Comparison of ENCODE assay signal across 14 cellular contexts in the genomic region with DNA sequence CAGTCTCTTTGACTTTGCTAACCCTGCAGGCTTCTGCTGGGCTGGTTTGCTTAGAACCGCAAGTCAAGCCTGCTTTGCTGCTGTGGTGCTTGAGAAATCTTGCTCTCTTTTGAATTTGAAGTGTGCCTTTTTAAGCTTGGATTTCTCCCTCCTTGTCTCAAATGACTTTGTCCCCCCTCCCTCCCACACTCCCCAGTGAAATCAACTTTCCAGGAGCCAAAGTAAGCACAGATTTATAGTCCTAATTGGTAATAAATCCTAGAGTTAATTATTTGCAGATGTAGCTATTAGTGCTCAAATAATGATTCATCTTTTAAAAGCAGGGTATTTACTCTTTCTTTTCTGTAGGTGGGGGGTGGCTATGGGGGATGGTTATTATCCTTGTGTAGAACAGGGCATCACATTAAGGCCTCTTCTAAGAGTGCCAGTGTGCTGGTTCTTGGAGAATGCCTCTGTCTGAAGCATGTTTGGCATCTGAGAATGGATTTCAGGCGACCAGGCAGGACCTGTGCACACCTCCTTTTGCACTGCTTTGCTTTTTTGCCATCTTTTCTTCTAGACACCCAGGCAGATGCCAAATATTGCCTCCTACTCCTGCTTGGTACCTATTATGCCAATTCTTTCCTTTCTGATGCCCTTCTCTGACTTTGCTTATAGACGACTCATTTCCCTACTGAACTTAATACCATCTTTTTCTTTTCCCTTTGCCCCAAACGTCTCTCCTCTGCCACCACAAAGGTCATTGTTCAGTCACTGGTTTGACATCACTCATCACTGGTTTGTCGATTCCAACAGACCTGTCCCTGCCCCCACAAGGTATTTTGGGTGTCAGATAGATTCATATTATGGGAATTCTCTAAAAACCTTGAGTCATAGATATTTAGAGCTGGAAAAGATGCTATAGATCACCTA. TPM values are rescaled to one million over a fixed set of nuclear protein-coding genes. Genes with fewer than 3 reads are reported as not detected.
DNase-seq lines count a peak whose midpoint lies in the region; ATAC-seq, FAIRE-seq and TF ChIP-seq lines count a peak whose summit lies in the region.
"Had no signal": no experiment of that assay in that cellular context is flagged by ENCODE, and none has a peak within 500 bp of the region (broad histone marks: within the 10 kb centered on the region; RNA-seq: fewer than 3 reads in every experiment).

No MANE protein-coding gene starts in this region.

- no peak overlapping the region for H3K4me3 ChIP-seq in sigmoid colon
- H3K4me3 ChIP-seq in psoas muscle = no peak overlapping the region
- H3K4me3 ChIP-seq: left ventricle myocardium inferior, spleen, tibial artery had no signal

- H3K36me3 ChIP-seq in sigmoid colon = no peaks in the 10 kb centered on the region
- H3K36me3 ChIP-seq in psoas muscle (ENCODE audit: insufficient read depth in 1 of 2, low read depth in 1 of 2) = no peaks in the 10 kb centered on the region
- H3K36me3 ChIP-seq: left ventricle myocardium inferior, spleen, tibial artery had no signal

- intact Hi-C loops in sigmoid colon (cut with DNase I) (no loop called here), psoas muscle (cut with DNase I) (no loop called here)

- TF ChIP-seq CTCF in sigmoid colon (IDR thresholded peaks at IDR 0.05) (no peak), psoas muscle (IDR thresholded peaks at IDR 0.05) (no peak)

- H3K9me3 ChIP-seq in sigmoid colon = no peaks in the 10 kb centered on the region
- H3K9me3 ChIP-seq in psoas muscle = no peaks in the 10 kb centered on the region
- H3K9me3 ChIP-seq: left ventricle myocardium inferior, spleen, tibial artery had no signal

- no peak for TF ChIP-seq EP300 in sigmoid colon (IDR thresholded peaks at IDR 0.05)

- H3K4me1 ChIP-seq in sigmoid colon = peaks cover 0 to 4% (median 0%) of the 10 kb centered on the region in 4 donors
- H3K4me1 ChIP-seq in psoas muscle = no peaks in the 10 kb centered on the region
- H3K4me1 ChIP-seq: left ventricle myocardium inferior, spleen, tibial artery had no signal

- FAIRE-seq in frontal cortex (lab: Jason Lieb, UNC) = no peak

- no peak for ATAC-seq in HG03097 (IDR thresholded peaks at IDR 0.05; ENCODE audit: low FRiP score, unreplicated experiment)
- no peak for ATAC-seq in psoas muscle
- ATAC-seq: activated CD8-positive, alpha-beta memory T cell treated with anti-CD3 and anti-CD28 coated beads, Interleukin-2, amount 10 ng/mL, durations not matched to agents 7 days and 5 days had no signal

- H3K27me3 ChIP-seq in sigmoid colon (no peaks in the 10 kb centered on the region), psoas muscle (ENCODE audit: insufficient read depth in 3 of 3, low read length in 2 of 3) (peaks cover 0 to 5% (median 0%) of the 10 kb centered on the region in 3 donors)

- H3K27ac ChIP-seq in caudate nucleus (ENCODE audit: low read depth, low read length) (peak overlapping the region; percentile 97), sigmoid colon (peak overlapping the region in 1 of 4 donors; percentile 38), psoas muscle (no peak overlapping the region)
- H3K27ac ChIP-seq: left ventricle myocardium inferior, spleen, tibial artery had no signal

- 58 to 63% methylated on average over 5 of the region's 5 CpGs for WGBS in sigmoid colon, 2 donors
- 43 to 49% (median 44%) methylated on average over 5 of the region's 5 CpGs for WGBS in psoas muscle, 3 donors

- DNase-seq in DMS79 treated with DMSO at 0.1 percent for 48 hours (lab: John Stamatoyannopoulos, UW) (peak; percentile 88), NCI-H187 (lab: John Stamatoyannopoulos, UW) (peak; percentile 39 to 61), caudate nucleus (lab: John Stamatoyannopoulos, UW) (peak in 3 of 61 donors; percentile 12 to 28 (median 25)), sigmoid colon (peak; percentile 70), frontal cortex (ENCODE audit: low spot score in 2 of 2) (no peak), SKM-1 (lab: John Stamatoyannopoulos, UW; ENCODE audit: unreplicated experiment) (no peak), psoas muscle (no peak)
- DNase-seq: activated CD8-positive, alpha-beta memory T cell treated with anti-CD3 and anti-CD28 coated beads, Interleukin-2, amount 10 ng/mL, durations not matched to agents 7 days and 5 days; GOT3; left ventricle myocardium inferior; spleen; tibial artery had no signal

- no peak for TF ChIP-seq POLR2A in sigmoid colon (IDR thresholded peaks at IDR 0.05)

RNA-seq across cellular contexts. Expression of gene CLDN11, which starts 50.7 kb away (rescaled TPM):
- total RNA-seq in sigmoid colon = 10 to 100 TPM in 3 of 4 donors, 1 to 10 TPM in 1; 4.6 to 22.2 (median 16.6) TPM
- 1 to 10 TPM in 2 of 3 donors, under 1 TPM in 1; 0.23 to 6.0 (median 3.2) TPM for polyA plus RNA-seq in sigmoid colon
- total RNA-seq in frontal cortex = 13.9 TPM
- total RNA-seq in psoas muscle = 1 to 10 TPM; 1.5 to 3.0 (median 2.1) TPM
- 1 to 10 TPM; 1.3 to 2.8 (median 1.7) TPM for polyA plus RNA-seq in psoas muscle
- total RNA-seq: HT1080 had no signal

Comparison
In these comparisons a context has a peak if more than half of its experiments do, and no peak if none do; other contexts are left out.
1. DNase-seq: peak in DMS79 treated with DMSO at 0.1 percent for 48 hours (single experiment), NCI-H187 (2 of 2) and sigmoid colon (single experiment); none in frontal cortex (0 of 2), SKM-1 (single experiment) and psoas muscle (0 of 2).